ENCODE assay signal across 23 cellular contexts in genomic region chr4:124462954-124463828, GRCh38.
"Had no signal": no experiment of that assay in that cellular context is flagged by ENCODE, and none has a peak within 500 bp of the region (broad histone marks: within the 10 kb centered on the region; RNA-seq: fewer than 3 reads in every experiment).

No MANE protein-coding gene starts in this region.

- H3K36me3 ChIP-seq: esophagus squamous epithelium, left ventricle myocardium inferior, lower lobe of right lung, neutrophil, pancreas, tibial artery had no signal

- H3K4me2 ChIP-seq: smooth muscle cell had no signal

- DNase-seq: dermis blood vessel endothelial cell; effector memory CD4-positive, alpha-beta T cell; erythroblast; esophagus squamous epithelium; foreskin melanocyte; head of caudate nucleus; left colon; left ventricle myocardium inferior; lower lobe of right lung; natural killer cell; pancreas; stimulated activated CD4-positive, alpha-beta T cell treated with anti-CD3 and anti-CD28 coated beads, Interleukin-2, amount 100 ng/mL, for 24 hours; stimulated activated CD4-positive, alpha-beta T cell treated with anti-CD3 and anti-CD28 coated beads, Interleukin-4, amount 100 ng/mL, for 24 hours; stimulated activated naive CD8-positive, alpha-beta T cell treated with anti-CD3 and anti-CD28 coated beads, Interleukin-15, Interleukin-2, amounts not matched to agents 100 U/mL and 50 U/mL, for 24 hours; substantia nigra; testis; tibial artery had no signal

- FAIRE-seq: pancreas, urothelium cell line had no signal

- H3K9me3 ChIP-seq: neutrophil, pancreas, testis had no signal

- H3K4me3 ChIP-seq: coronary artery, esophagus squamous epithelium, left ventricle myocardium inferior, lower lobe of right lung, pancreas, smooth muscle cell, testis, tibial artery had no signal

- ATAC-seq: left colon; lower lobe of right lung; natural killer cell; pancreas; sciatic nerve; stimulated activated effector memory CD8-positive, alpha-beta T cell treated with anti-CD3 and anti-CD28 coated beads, Interleukin-12 subunit alpha, Interleukin-12 subunit beta, amount 100 ng/mL, for 72 hours; stimulated activated naive CD8-positive, alpha-beta T cell treated with anti-CD3 and anti-CD28 coated beads, Interleukin-15, Interleukin-2, amounts not matched to agents 100 U/mL and 50 U/mL, for 24 hours had no signal

- H3K27ac ChIP-seq: coronary artery, esophagus squamous epithelium, left ventricle myocardium inferior, lower lobe of right lung, neutrophil, pancreas, testis, tibial artery had no signal

- H3K4me1 ChIP-seq: esophagus squamous epithelium, lower lobe of right lung, pancreas, testis, tibial artery had no signal

- H3K27me3 ChIP-seq: esophagus squamous epithelium, neutrophil, pancreas, testis, tibial artery had no signal
